Comparison of ENCODE assay signal across 16 cellular contexts in genomic region chr15:36880913-36881290, GRCh38.
DNase-seq lines count a peak whose midpoint lies in the region; ATAC-seq and TF ChIP-seq lines count a peak whose summit lies in the region.
"Had no signal": no experiment of that assay in that cellular context is flagged by ENCODE, and none has a peak within 500 bp of the region (broad histone marks: within the 10 kb centered on the region; RNA-seq: fewer than 3 reads in every experiment).

No MANE protein-coding gene starts in this region.

- 59 to 62% methylated on average over 5 of the region's 5 CpGs for WGBS in heart right ventricle, 2 donors

- DNase-seq in left ventricle myocardium inferior = no peak
- DNase-seq in heart right ventricle = no peak
- DNase-seq in neural progenitor cell (ENCODE audit: low spot score) = no peak
- no peak for DNase-seq in DMS 273 treated with DMSO at 0.1 percent for 48 hours (lab: John Stamatoyannopoulos, UW)
- no peak for DNase-seq in stimulated activated naive CD8-positive, alpha-beta T cell treated with anti-CD3 and anti-CD28 coated beads, Interleukin-15, Interleukin-2, amounts not matched to agents 100 U/mL and 50 U/mL, for 24 hours
- DNase-seq: 8988T, DMS153, KG1, NCI-H1092, NCI-H345, NCI-H69 had no signal

- peaks cover 94% of the 10 kb centered on the region for H3K27me3 Mint-ChIP-seq in neural progenitor cell (ENCODE audit: insufficient read depth, low read depth)

- no peak overlapping the region for H2AFZ ChIP-seq in neural progenitor cell (replicated peaks)

- H3K27ac ChIP-seq in left ventricle myocardium inferior (replicated peaks) (no peak overlapping the region), heart right ventricle (no peak overlapping the region), neural progenitor cell (no peak overlapping the region)
- H3K27ac ChIP-seq: BLaER1 treated with 17β-estradiol and CSF1 and Interleukin-3, amounts not matched to agents 10 nM and 100 nM; RWPE1 had no signal

- no peaks in the 10 kb centered on the region for H3K36me3 Mint-ChIP-seq in neural progenitor cell

- TF ChIP-seq CTCF in left ventricle myocardium inferior (IDR thresholded peaks at IDR 0.05; ENCODE audit: borderline replicate concordance) (no peak), heart right ventricle (IDR thresholded peaks at IDR 0.05) (no peak), neural progenitor cell (IDR thresholded peaks at IDR 0.05) (no peak)

- H3K36me3 ChIP-seq in left ventricle myocardium inferior (no peaks in the 10 kb centered on the region), heart right ventricle (no peaks in the 10 kb centered on the region), iPS-15b (ENCODE audit: control insufficient read depth, insufficient read depth, low read length) (no peaks in the 10 kb centered on the region), neural progenitor cell (no peaks in the 10 kb centered on the region)
- H3K36me3 ChIP-seq: BLaER1 treated with 17β-estradiol and CSF1 and Interleukin-3, amounts not matched to agents 10 nM and 100 nM had no signal

- ATAC-seq in heart right ventricle (no peak), HG02840 (IDR thresholded peaks at IDR 0.05; ENCODE audit: low FRiP score, unreplicated experiment) (no peak), HG03432 (IDR thresholded peaks at IDR 0.05; ENCODE audit: unreplicated experiment) (no peak)
- no peak for ATAC-seq in stimulated activated naive CD8-positive, alpha-beta T cell treated with anti-CD3 and anti-CD28 coated beads, Interleukin-15, Interleukin-2, amounts not matched to agents 100 U/mL and 50 U/mL, for 24 hours

- H3K9me3 ChIP-seq in left ventricle myocardium inferior (replicated peaks) (no peaks in the 10 kb centered on the region), heart right ventricle (no peaks in the 10 kb centered on the region), iPS-15b (ENCODE audit: control insufficient read depth, insufficient read depth, low read length) (no peaks in the 10 kb centered on the region), neural progenitor cell (ENCODE audit: low read depth) (no peaks in the 10 kb centered on the region)

- H4K20me1 ChIP-seq in neural progenitor cell (ENCODE audit: low read depth) = peaks cover 53% of the 10 kb centered on the region
- H4K20me1 ChIP-seq: BLaER1 treated with 17β-estradiol and CSF1 and Interleukin-3, amounts not matched to agents 10 nM and 100 nM had no signal

- no peaks in the 10 kb centered on the region for H3K9me3 Mint-ChIP-seq in neural progenitor cell

- peak overlapping the region; percentile 77 for H3K4me2 ChIP-seq in neural progenitor cell
- H3K4me2 ChIP-seq: BLaER1 treated with 17β-estradiol and CSF1 and Interleukin-3, amounts not matched to agents 10 nM and 100 nM had no signal

- peak overlapping the region; percentile 72 for H3K4me3 Mint-ChIP-seq in neural progenitor cell

- H3K4me3 ChIP-seq in left ventricle myocardium inferior (peak overlapping the region; percentile 35), heart right ventricle (no peak overlapping the region), iPS-15b (ENCODE audit: low read depth, low read length) (peak overlapping the region; percentile 53), neural progenitor cell (peak overlapping the region; percentile 38)
- H3K4me3 ChIP-seq: BLaER1 treated with 17β-estradiol and CSF1 and Interleukin-3, amounts not matched to agents 10 nM and 100 nM had no signal

- H3F3A ChIP-seq in neural progenitor cell (ENCODE audit: low read depth) = peaks cover 44% of the 10 kb centered on the region

- peaks cover 38% of the 10 kb centered on the region for H3K4me1 Mint-ChIP-seq in neural progenitor cell

- intact Hi-C loops in left ventricle myocardium inferior (cut with micrococcal nuclease) (loop anchor here (5.0 to 10.0 kb wide), 2 partner anchors 226 to 254 kb away; no protein-coding TSS in a partner anchor), heart right ventricle (cut with DNase I) (loop anchor here in 7 of 10 donors (5.0 to 10.0 kb wide), 6 partner anchors 216 to 1004 kb away; partner anchors contain the start of gene MEIS2 (in 1 of the 7))

- H3K27me3 ChIP-seq in left ventricle myocardium inferior (ENCODE audit: low read depth) (peaks cover 59% of the 10 kb centered on the region), heart right ventricle (peaks cover 0 to 97% (median 48%) of the 10 kb centered on the region in 7 donors), iPS-15b (ENCODE audit: control insufficient read depth, insufficient read depth, low read length) (peaks cover 93% of the 10 kb centered on the region), neural progenitor cell (peaks cover 100% of the 10 kb centered on the region)

- H3K4me1 ChIP-seq in left ventricle myocardium inferior (peaks cover 25% of the 10 kb centered on the region), heart right ventricle (peaks cover 0 to 19% (median 7%) of the 10 kb centered on the region in 9 donors), iPS-15b (ENCODE audit: control insufficient read depth, insufficient read depth, low read length) (peaks cover 35% of the 10 kb centered on the region), neural progenitor cell (peaks cover 56% of the 10 kb centered on the region)
- H3K4me1 ChIP-seq: BLaER1 treated with 17β-estradiol and CSF1 and Interleukin-3, amounts not matched to agents 10 nM and 100 nM had no signal

- H3K27ac Mint-ChIP-seq in neural progenitor cell = no peak overlapping the region

- H3K9ac ChIP-seq in iPS-15b (ENCODE audit: low read depth, low read length) (no peak overlapping the region), neural progenitor cell (no peak overlapping the region)
- H3K9ac ChIP-seq: BLaER1 treated with 17β-estradiol and CSF1 and Interleukin-3, amounts not matched to agents 10 nM and 100 nM had no signal

- H3K79me2 ChIP-seq in neural progenitor cell (ENCODE audit: low read depth) = no peaks in the 10 kb centered on the region

Comparison
In these comparisons a context has a peak if more than half of its experiments do, and no peak if none do; other contexts are left out.
1. H3K4me3 ChIP-seq: peak in left ventricle myocardium inferior (single experiment), iPS-15b (single experiment) and neural progenitor cell (single experiment); none in heart right ventricle (0 of 10).